ENCODE assay signal across 8 cellular contexts in genomic region chr22:36541831-36542391, GRCh38. TPM values are rescaled to one million over a fixed set of nuclear protein-coding genes. Genes with fewer than 3 reads are reported as not detected.
DNase-seq lines count a peak whose midpoint lies in the region; ATAC-seq and TF ChIP-seq lines count a peak whose summit lies in the region.

No MANE protein-coding gene starts in this region.

- no peaks in the 10 kb centered on the region for H3K9me3 Mint-ChIP-seq in activated CD4-positive, alpha-beta T cell treated with anti-CD3 and anti-CD28 coated beads for 36 hours (ENCODE audit: low read depth)
- no peaks in the 10 kb centered on the region for H3K9me3 Mint-ChIP-seq in activated T-cell treated with anti-CD3 and anti-CD28 coated beads, Interleukin-2, amount 50 U/mL, for 4 hours

- H3K36me3 ChIP-seq in stomach: no peaks in the 10 kb centered on the region

- H3K9me3 ChIP-seq in stomach: no peaks in the 10 kb centered on the region

- intact Hi-C loops in activated CD4-positive, alpha-beta T cell treated with anti-CD3 and anti-CD28 coated beads for 36 hours (cut with DNase I, micrococcal nuclease): loop anchor here in 1 of 2 experiments (1.0 kb wide), 1 partner anchor 13 kb away; the partner anchor contains the start of gene EIF3D
- intact Hi-C loops in stomach (cut with DNase I; ENCODE audit: low total_unique reads): no loop called here

- TF ChIP-seq EP300 in stomach (IDR thresholded peaks at IDR 0.05): no peak

- peak overlapping the region; percentile 91 for H3K27ac Mint-ChIP-seq in activated CD4-positive, alpha-beta T cell treated with anti-CD3 and anti-CD28 coated beads for 36 hours

- no peak for TF ChIP-seq POLR2A in stomach (IDR thresholded peaks at IDR 0.05)

- H3K4me1 ChIP-seq in stomach: peaks cover 0 to 10% (median 3%) of the 10 kb centered on the region in 4 donors

- peaks cover 0 to 44% (median 12%) of the 10 kb centered on the region in 3 donors for H3K27me3 ChIP-seq in stomach

- CTCF ChIA-PET in activated CD4-positive, alpha-beta T cell treated with anti-CD3 and anti-CD28 coated beads for 36 hours (lab: Charles Lee): interaction anchor here (0.6 to 2.1 kb wide), 5 partner anchors 10 to 241 kb away, joined by 3 to 10 read pairs (median 3); no protein-coding TSS in a partner anchor

- peaks cover 8% of the 10 kb centered on the region for H3K4me1 Mint-ChIP-seq in activated CD4-positive, alpha-beta T cell treated with anti-CD3 and anti-CD28 coated beads for 36 hours
- H3K4me1 Mint-ChIP-seq in activated T-cell treated with anti-CD3 and anti-CD28 coated beads, Interleukin-2, amount 50 U/mL, for 4 hours (ENCODE audit: low read depth): peaks cover 8% of the 10 kb centered on the region

- DNase-seq in activated CD4-positive, alpha-beta T cell treated with anti-CD3 and anti-CD28 coated beads for 36 hours: peak; percentile 80
- no peak for DNase-seq in activated CD4-positive, alpha-beta T cell treated with anti-CD3 and anti-CD28 coated beads, Interleukin-2, amount 50 U/mL, for 1 hour
- DNase-seq in activated T-cell treated with anti-CD3 and anti-CD28 coated beads, Interleukin-2, amount 50 U/mL, for 4 hours: peak; percentile 29
- peak; percentile 40 for DNase-seq in inferior parietal cortex (ENCODE audit: extremely low spot score)
- DNase-seq in stomach: peak; percentile 35
- no peak for DNase-seq in NCI-H526 (lab: John Stamatoyannopoulos, UW)
- DNase-seq in DMS 273 treated with DMSO at 0.1 percent for 48 hours (lab: John Stamatoyannopoulos, UW): no peak

- H3K4me3 ChIP-seq in stomach: no peak overlapping the region

- peak overlapping the region; percentile 44 for H3K4me3 Mint-ChIP-seq in activated CD4-positive, alpha-beta T cell treated with anti-CD3 and anti-CD28 coated beads for 36 hours
- H3K4me3 Mint-ChIP-seq in activated T-cell treated with anti-CD3 and anti-CD28 coated beads, Interleukin-2, amount 50 U/mL, for 4 hours: no peak overlapping the region

- peaks cover 2% of the 10 kb centered on the region for H3K27me3 Mint-ChIP-seq in activated CD4-positive, alpha-beta T cell treated with anti-CD3 and anti-CD28 coated beads for 36 hours
- H3K27me3 Mint-ChIP-seq in activated T-cell treated with anti-CD3 and anti-CD28 coated beads, Interleukin-2, amount 50 U/mL, for 4 hours (ENCODE audit: low read depth): peaks cover 13% of the 10 kb centered on the region

- peak; percentile 98 for ATAC-seq in activated CD4-positive, alpha-beta T cell treated with anti-CD3 and anti-CD28 coated beads for 36 hours
- peak; percentile 95 to 98 for ATAC-seq in activated T-cell treated with anti-CD3 and anti-CD28 coated beads, Interleukin-2, amount 50 U/mL, for 4 hours
- no peak for ATAC-seq in GM19035 (IDR thresholded peaks at IDR 0.05; ENCODE audit: unreplicated experiment)

- POLR2A ChIA-PET in activated CD4-positive, alpha-beta T cell treated with anti-CD3 and anti-CD28 coated beads for 36 hours (lab: Charles Lee): interaction anchor here (1.0 to 1.6 kb wide), 2 partner anchors 10 to 13 kb away, joined by 4 read pairs; no protein-coding TSS in a partner anchor

- 44 to 54% (median 49%) methylated on average over 9 of the region's 9 CpGs for WGBS in stomach, 5 donors

- no peak for TF ChIP-seq CTCF in stomach (IDR thresholded peaks at IDR 0.05)

- H3K27ac ChIP-seq in stomach: no peak overlapping the region

- H3K36me3 Mint-ChIP-seq in activated CD4-positive, alpha-beta T cell treated with anti-CD3 and anti-CD28 coated beads for 36 hours (ENCODE audit: low read depth): no peaks in the 10 kb centered on the region
- no peaks in the 10 kb centered on the region for H3K36me3 Mint-ChIP-seq in activated T-cell treated with anti-CD3 and anti-CD28 coated beads, Interleukin-2, amount 50 U/mL, for 4 hours (ENCODE audit: insufficient read depth)

RNA-seq across cellular contexts. Expression of gene EIF3D, which starts 12.9 kb away (rescaled TPM):
- 100 to 1,000 TPM; 359 to 403 TPM for total RNA-seq in activated CD4-positive, alpha-beta T cell treated with anti-CD3 and anti-CD28 coated beads for 36 hours
- 100 to 1,000 TPM; 375 to 392 (median 385) TPM for total RNA-seq in activated T-cell treated with anti-CD3 and anti-CD28 coated beads, Interleukin-2, amount 50 U/mL, for 4 hours
- 100 to 1,000 TPM in 4 of 5 donors, 10 to 100 TPM in 1; 80.4 to 212 (median 160) TPM for total RNA-seq in stomach
- 100 to 1,000 TPM; 172 to 242 (median 230) TPM for polyA plus RNA-seq in stomach

RNA-seq across cellular contexts. Expression of gene FOXRED2, which starts 35.1 kb away (rescaled TPM):
- 10 to 100 TPM; 15.7 to 16.6 TPM for total RNA-seq in activated CD4-positive, alpha-beta T cell treated with anti-CD3 and anti-CD28 coated beads for 36 hours
- 10 to 100 TPM; 28.0 to 38.0 (median 36.5) TPM for total RNA-seq in activated T-cell treated with anti-CD3 and anti-CD28 coated beads, Interleukin-2, amount 50 U/mL, for 4 hours
- total RNA-seq in stomach: 10 to 100 TPM in 1 of 5 donors, 1 to 10 TPM in 4; 2.9 to 17.5 (median 6.5) TPM
- polyA plus RNA-seq in stomach: 1 to 10 TPM in 2 of 3 donors, under 1 TPM in 1; 0.76 to 2.5 (median 1.9) TPM

Comparison
In these comparisons a context has a peak if more than half of its experiments do, and no peak if none do; other contexts are left out.
1. DNase-seq: peak in activated CD4-positive, alpha-beta T cell treated with anti-CD3 and anti-CD28 coated beads for 36 hours (single experiment), activated T-cell treated with anti-CD3 and anti-CD28 coated beads, Interleukin-2, amount 50 U/mL, for 4 hours (single experiment), inferior parietal cortex (single experiment) and stomach (single experiment); none in activated CD4-positive, alpha-beta T cell treated with anti-CD3 and anti-CD28 coated beads, Interleukin-2, amount 50 U/mL, for 1 hour (single experiment), NCI-H526 (0 of 2) and DMS 273 treated with DMSO at 0.1 percent for 48 hours (single experiment).